Comparison of ENCODE assay signal across 1 cellular context in genomic region chr14:20305265-20306078, GRCh38.
TF ChIP-seq lines count a peak whose summit lies in the region.

TSS of gene TTC5 (minus strand) at chr14:20305951. CDS start at chr14:20305937, 14 bp downstream.

TF ChIP-seq in K562, 482 proteins besides CTCF, POLR2A, EP300 and RAD21 (continued from another document):
- no peak for TF ChIP-seq ZNF318 (IDR thresholded peaks at IDR 0.05; ENCODE audit: borderline replicate concordance in 1 of 2, low read depth in 1 of 2)
- no peak for TF ChIP-seq ZBED1 (IDR thresholded peaks at IDR 0.05)
- no peak for TF ChIP-seq TFE3 (CRISPR knock-in tag; IDR thresholded peaks at IDR 0.05)
- TF ChIP-seq PHB2 (IDR thresholded peaks at IDR 0.05; ENCODE audit: low read depth): no peak
- no peak for TF ChIP-seq NUFIP1 (IDR thresholded peaks at IDR 0.05; ENCODE audit: partially characterized antibody)
- no peak for TF ChIP-seq CCAR2 (IDR thresholded peaks at IDR 0.05; ENCODE audit: low read depth, low read length)
- no peak for TF ChIP-seq POLR2AphosphoS5 (IDR thresholded peaks at IDR 0.05; ENCODE audit: control insufficient read depth, insufficient read depth, low read depth, low read length)
- no peak for TF ChIP-seq MTF1 (CRISPR knock-in tag; IDR thresholded peaks at IDR 0.05; ENCODE audit: borderline replicate concordance)
- peak; percentile 59; the same call in 1 of the 2 replicates for TF ChIP-seq SIN3B (IDR thresholded peaks at IDR 0.05; ENCODE audit: low read depth)
- TF ChIP-seq ZNF316 (IDR thresholded peaks at IDR 0.05): no peak
- TF ChIP-seq KDM1A (IDR thresholded peaks at IDR 0.05): no peak; a peak in 2 of 4 replicates
- no peak for TF ChIP-seq MEF2D (tag; conservative IDR thresholded peaks at IDR 0.05; ENCODE audit: low read depth)
